ENCODE assay signal across 11 cellular contexts in the genomic region with DNA sequence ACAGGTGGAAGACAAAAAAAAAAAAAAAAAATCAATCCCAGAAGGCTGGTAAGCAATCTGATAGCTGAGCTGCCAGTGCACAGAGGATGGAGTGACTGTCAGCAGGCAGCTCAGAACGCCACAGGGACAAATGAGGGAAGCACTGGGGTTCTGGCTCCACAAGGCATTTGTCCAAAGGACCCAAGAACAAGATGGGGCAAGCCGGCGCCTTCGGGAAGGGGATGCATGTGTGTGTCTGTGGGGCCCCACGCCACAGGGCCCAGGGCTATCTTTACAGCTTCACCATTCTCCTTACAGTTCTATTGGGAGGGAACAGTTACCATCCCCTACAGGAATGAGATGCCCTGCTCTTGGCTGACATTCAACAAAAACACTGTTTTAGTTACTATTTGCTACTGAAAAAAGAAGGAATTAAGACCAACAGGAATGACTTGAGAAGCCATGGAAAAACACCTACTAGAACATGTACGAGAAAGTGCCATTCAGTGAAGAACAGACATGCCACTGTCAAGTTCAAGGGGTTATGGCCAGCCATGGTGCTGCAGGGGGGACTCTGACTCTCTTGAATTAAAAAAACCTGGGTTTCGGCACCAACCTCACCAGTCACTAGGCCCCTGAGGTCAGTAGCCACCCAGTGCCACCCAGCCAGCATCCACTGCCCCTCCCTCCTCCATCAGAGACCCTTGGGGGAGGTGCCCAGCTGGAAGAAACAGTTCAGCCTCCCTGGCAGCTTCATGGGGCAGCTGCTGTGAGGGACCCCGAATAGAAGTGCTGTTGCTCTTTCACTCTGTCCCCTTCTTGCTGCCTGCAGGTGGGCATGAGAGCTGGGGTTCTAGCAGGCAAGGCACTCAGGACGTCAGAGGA. TPM values are rescaled to one million over a fixed set of nuclear protein-coding genes. Genes with fewer than 3 reads are reported as not detected.
DNase-seq lines count a peak whose midpoint lies in the region; ATAC-seq and TF ChIP-seq lines count a peak whose summit lies in the region.
"Had no signal": no experiment of that assay in that cellular context is flagged by ENCODE, and none has a peak within 500 bp of the region (broad histone marks: within the 10 kb centered on the region; RNA-seq: fewer than 3 reads in every experiment).

No MANE protein-coding gene starts in this region.

- no peak for TF ChIP-seq POLR2A in vagina (IDR thresholded peaks at IDR 0.05)

- H3K27me3 ChIP-seq in layer of hippocampus (ENCODE audit: control insufficient read depth, insufficient read depth, low read length) = no peaks in the 10 kb centered on the region
- H3K27me3 ChIP-seq in vagina = no peaks in the 10 kb centered on the region
- H3K27me3 ChIP-seq: BE2C, testis had no signal

- H3K27me3 Mint-ChIP-seq in activated naive CD8-positive, alpha-beta T cell treated with anti-CD3 and anti-CD28 coated beads, Interleukin-2, amount 10 ng/mL, durations not matched to agents 7 days and 5 days = no peaks in the 10 kb centered on the region

- peaks cover 0 to 39% of the 10 kb centered on the region in 2 donors for H3K36me3 ChIP-seq in vagina

- POLR2A ChIA-PET in activated naive CD8-positive, alpha-beta T cell treated with anti-CD3 and anti-CD28 coated beads, Interleukin-2, amount 10 ng/mL, durations not matched to agents 7 days and 5 days (lab: Charles Lee) = interaction anchor here (0.7 to 7.2 kb wide), 5 partner anchors 10 to 297 kb away, joined by 3 to 104 read pairs (median 4); partner anchors contain the start of gene WDR1

- H3K4me1 Mint-ChIP-seq in activated naive CD8-positive, alpha-beta T cell treated with anti-CD3 and anti-CD28 coated beads, Interleukin-2, amount 10 ng/mL, durations not matched to agents 7 days and 5 days = peaks cover 92% of the 10 kb centered on the region

- H3K36me3 Mint-ChIP-seq in activated naive CD8-positive, alpha-beta T cell treated with anti-CD3 and anti-CD28 coated beads, Interleukin-2, amount 10 ng/mL, durations not matched to agents 7 days and 5 days = peaks cover 42% of the 10 kb centered on the region

- ATAC-seq in Right ventricle myocardium inferior (no peak), HG03139 (IDR thresholded peaks at IDR 0.05; ENCODE audit: unreplicated experiment) (no peak)
- ATAC-seq in activated naive CD8-positive, alpha-beta T cell treated with anti-CD3 and anti-CD28 coated beads, Interleukin-2, amount 10 ng/mL, durations not matched to agents 7 days and 5 days (ENCODE audit: low read depth) = no peak

- peaks cover 95% of the 10 kb centered on the region for H3K4me1 ChIP-seq in vagina

- no peaks in the 10 kb centered on the region for H3K9me3 Mint-ChIP-seq in activated naive CD8-positive, alpha-beta T cell treated with anti-CD3 and anti-CD28 coated beads, Interleukin-2, amount 10 ng/mL, durations not matched to agents 7 days and 5 days

- intact Hi-C loops in Right ventricle myocardium inferior (cut with DNase I) = no loop called here
- intact Hi-C loops in cardiac septum (cut with DNase I) = loop anchor here (2.0 kb wide), 1 partner anchor 19 kb away; the partner anchor contains the start of gene WDR1
- intact Hi-C loops in vagina (cut with DNase I) = no loop called here

- no peak overlapping the region for H3K4me3 ChIP-seq in vagina
- H3K4me3 ChIP-seq: testis had no signal

- DNase-seq in Right ventricle myocardium inferior (ENCODE audit: missing footprints) = peak; percentile 57
- DNase-seq in cardiac septum (ENCODE audit: low spot score) = no peak
- no peak for DNase-seq in activated naive CD8-positive, alpha-beta T cell treated with anti-CD3 and anti-CD28 coated beads, Interleukin-2, amount 10 ng/mL, durations not matched to agents 7 days and 5 days
- no peak for DNase-seq in vagina (ENCODE audit: extremely low spot score in 2 of 2)
- DNase-seq in NCI-H526 (lab: John Stamatoyannopoulos, UW) = no peak
- DNase-seq in nucleus accumbens (lab: John Stamatoyannopoulos, UW) = no peak
- DNase-seq: BE2C, NCI-H1436 treated with DMSO at 0.1 percent for 48 hours, testis had no signal

- H3K27ac Mint-ChIP-seq in activated naive CD8-positive, alpha-beta T cell treated with anti-CD3 and anti-CD28 coated beads, Interleukin-2, amount 10 ng/mL, durations not matched to agents 7 days and 5 days = peak overlapping the region; percentile 87

- H3K4me3 Mint-ChIP-seq in activated naive CD8-positive, alpha-beta T cell treated with anti-CD3 and anti-CD28 coated beads, Interleukin-2, amount 10 ng/mL, durations not matched to agents 7 days and 5 days = no peak overlapping the region

- H3K27ac ChIP-seq in layer of hippocampus (ENCODE audit: low read depth, low read length) (peak overlapping the region; percentile 35), vagina (peak overlapping the region; percentile 84)

- TF ChIP-seq CTCF in vagina (IDR thresholded peaks at IDR 0.05) = no peak

- no peaks in the 10 kb centered on the region for H3K9me3 ChIP-seq in vagina
- H3K9me3 ChIP-seq: BE2C, testis had no signal

RNA-seq across cellular contexts. Expression of gene WDR1, which starts 18.5 kb away (rescaled TPM):
- total RNA-seq in Right ventricle myocardium inferior (210 TPM), cardiac septum (245 TPM), vagina (159 TPM)
- total RNA-seq in activated naive CD8-positive, alpha-beta T cell treated with anti-CD3 and anti-CD28 coated beads, Interleukin-2, amount 10 ng/mL, durations not matched to agents 7 days and 5 days = 100 to 1,000 TPM; 371 to 372 TPM
